14 cellular contexts compared by ENCODE assay signal in the genomic region with DNA sequence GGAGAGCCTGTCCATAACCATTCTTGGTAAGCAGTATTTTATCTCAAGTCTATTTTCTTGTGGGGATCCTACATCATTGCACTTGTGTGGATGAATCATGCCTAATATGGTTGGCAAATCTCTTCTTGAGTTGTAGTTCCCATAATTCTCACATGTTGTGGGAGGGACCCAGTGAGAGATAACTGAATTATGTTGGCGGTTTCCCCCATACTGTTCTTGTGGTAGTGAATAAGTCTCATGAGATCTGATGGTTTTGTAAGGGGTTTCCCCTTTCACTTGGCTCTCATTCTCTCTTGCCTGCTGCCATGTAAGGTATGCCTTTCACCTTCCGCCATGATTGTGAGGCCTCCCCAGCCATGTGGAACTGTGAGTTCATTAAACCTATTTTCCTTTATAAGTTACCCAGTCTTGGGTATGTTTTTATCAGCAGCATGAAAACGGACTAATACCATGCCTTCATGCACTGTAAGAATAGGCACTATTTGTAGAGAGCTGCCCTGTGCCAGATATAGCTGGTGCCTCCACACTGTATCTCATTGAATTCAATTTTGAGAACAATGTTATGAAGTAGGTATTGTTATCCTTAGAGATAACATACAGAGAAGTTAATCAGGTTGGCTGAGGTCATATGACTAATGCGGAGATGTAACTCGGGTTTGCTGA.
A peak's percentile ranks its signal among the peaks of the same experiment; 100 is the strongest.
DNase-seq lines count a peak whose midpoint lies in the region; ATAC-seq and TF ChIP-seq lines count a peak whose summit lies in the region.
"Had no signal": no experiment of that assay in that cellular context is flagged by ENCODE, and none has a peak within 500 bp of the region (broad histone marks: within the 10 kb centered on the region; RNA-seq: fewer than 3 reads in every experiment).

No MANE protein-coding gene starts in this region.

- TF ChIP-seq CTCF in CD4-positive, alpha-beta T cell (IDR thresholded peaks at IDR 0.05), result no peak
- no peak for TF ChIP-seq CTCF in brain microvascular endothelial cell (IDR thresholded peaks at IDR 0.05; ENCODE audit: low read depth, low read length, missing control alignments)

- H3K9me3 ChIP-seq in CD4-positive, alpha-beta T cell (ENCODE audit: control insufficient read depth, low read length), result no peaks in the 10 kb centered on the region

- no peak for DNase-seq in CD4-positive, alpha-beta T cell
- DNase-seq in brain microvascular endothelial cell (peak; percentile 24), NCI-H82 (lab: John Stamatoyannopoulos, UW) (no peak)
- DNase-seq: foreskin fibroblast, immature natural killer cell, NCI-H1105, NCI-H510A had no signal

- H3K27ac Mint-ChIP-seq in CD4-positive, alpha-beta T cell, result peak overlapping the region; percentile 80
- H3K27ac Mint-ChIP-seq: immature natural killer cell, mesothelial cell of epicardium had no signal

- peak overlapping the region; percentile 7 for H3K4me3 Mint-ChIP-seq in CD4-positive, alpha-beta T cell
- H3K4me3 Mint-ChIP-seq: immature natural killer cell, mesothelial cell of epicardium had no signal

- POLR2A ChIA-PET in CD4-positive, alpha-beta T cell (lab: Charles Lee), result no interaction called here

- intact Hi-C loops in CD4-positive, alpha-beta T cell (cut with DNase I, micrococcal nuclease), result loop anchor here in 1 of 2 experiments (5.0 to 10.0 kb wide), 2 partner anchors 50 to 118 kb away; no protein-coding TSS in a partner anchor

- H3K4me1 Mint-ChIP-seq in CD4-positive, alpha-beta T cell (ENCODE audit: low read depth), result peaks cover 94% of the 10 kb centered on the region
- H3K4me1 Mint-ChIP-seq: immature natural killer cell, mesothelial cell of epicardium had no signal

- H3K9me3 Mint-ChIP-seq in CD4-positive, alpha-beta T cell, result peaks cover 7% of the 10 kb centered on the region
- H3K9me3 Mint-ChIP-seq: mesothelial cell of epicardium had no signal

- no peaks in the 10 kb centered on the region for H3K36me3 ChIP-seq in brain microvascular endothelial cell (replicated peaks)
- H3K36me3 ChIP-seq: BLaER1 treated with 17β-estradiol and CSF1 and Interleukin-3, amounts not matched to agents 10 nM and 100 nM had no signal

- no peak overlapping the region for H3K4me3 ChIP-seq in brain microvascular endothelial cell (ENCODE audit: low read depth, low read length)
- H3K4me3 ChIP-seq: BLaER1 treated with 17β-estradiol and CSF1 and Interleukin-3, amounts not matched to agents 10 nM and 100 nM had no signal

- no peaks in the 10 kb centered on the region for H3K36me3 Mint-ChIP-seq in CD4-positive, alpha-beta T cell (ENCODE audit: low read depth)
- H3K36me3 Mint-ChIP-seq: immature natural killer cell, mesothelial cell of epicardium had no signal

- no peak overlapping the region for H3K27ac ChIP-seq in CD4-positive, alpha-beta T cell (ENCODE audit: low read depth, low read length)
- no peak overlapping the region for H3K27ac ChIP-seq in brain microvascular endothelial cell
- H3K27ac ChIP-seq: BLaER1 treated with 17β-estradiol and CSF1 and Interleukin-3, amounts not matched to agents 10 nM and 100 nM had no signal

- CTCF ChIA-PET in CD4-positive, alpha-beta T cell (lab: Charles Lee), result no interaction called here

- no peaks in the 10 kb centered on the region for H3K27me3 ChIP-seq in CD4-positive, alpha-beta T cell (ENCODE audit: control insufficient read depth, insufficient read depth, low read length)
- H3K27me3 ChIP-seq in brain microvascular endothelial cell (replicated peaks), result no peaks in the 10 kb centered on the region

- ATAC-seq in CD4-positive, alpha-beta T cell (ENCODE audit: poor library complexity), result no peak
- ATAC-seq in GM18909 (IDR thresholded peaks at IDR 0.05; ENCODE audit: poor library complexity, unreplicated experiment) (peak; percentile 56), HG03457 (IDR thresholded peaks at IDR 0.05; ENCODE audit: unreplicated experiment) (peak; percentile 70), GM21528 (IDR thresholded peaks at IDR 0.05; ENCODE audit: low FRiP score, unreplicated experiment) (no peak), HG03342 (IDR thresholded peaks at IDR 0.05; ENCODE audit: unreplicated experiment) (no peak), GM19351 (IDR thresholded peaks at IDR 0.05; ENCODE audit: unreplicated experiment) (no peak)

- in situ Hi-C loops in brain microvascular endothelial cell (cut with HindIII; ENCODE audit: low pct_ligation_motif_present, low sequenced_read_pairs), result no loop called here

- H3K27me3 Mint-ChIP-seq in CD4-positive, alpha-beta T cell, result no peaks in the 10 kb centered on the region

Comparison
In these comparisons a context has a peak if more than half of its experiments do, and no peak if none do; other contexts are left out.
1. ATAC-seq: peak in GM18909 (single experiment) and HG03457 (single experiment); none in CD4-positive, alpha-beta T cell (single experiment), GM21528 (single experiment), HG03342 (single experiment) and GM19351 (single experiment).